Comparison of ENCODE assay signal across 16 cellular contexts in genomic region chr5:38529955-38530644, GRCh38. TPM values are rescaled to one million over a fixed set of nuclear protein-coding genes. Genes with fewer than 3 reads are reported as not detected.
"Had no signal": no experiment of that assay in that cellular context is flagged by ENCODE, and none has a peak within 500 bp of the region (broad histone marks: within the 10 kb centered on the region; RNA-seq: fewer than 3 reads in every experiment).

No MANE protein-coding gene starts in this region.

- H3K27ac ChIP-seq: brain microvascular endothelial cell, left lung, neural progenitor cell, parathyroid adenoma, testis had no signal

- H3K4me3 ChIP-seq: left lung, neural progenitor cell, testis had no signal

- ATAC-seq: activated T-cell treated with anti-CD3 and anti-CD28 coated beads, Interleukin-2, amount 50 U/mL, for 4 hours; left lung; stimulated activated naive CD8-positive, alpha-beta T cell treated with anti-CD3 and anti-CD28 coated beads, Interleukin-15, amount 100 ng/mL, for 72 hours had no signal

- H3K4me1 ChIP-seq: testis had no signal

- H3K4me2 ChIP-seq: neural progenitor cell had no signal

- H3K9me3 ChIP-seq: left lung, testis had no signal

- H3K27me3 ChIP-seq: brain microvascular endothelial cell, left lung, neural progenitor cell, testis had no signal

- DNase-seq: activated CD4-positive, alpha-beta T cell treated with anti-CD3 and anti-CD28 coated beads for 1 hour; activated CD4-positive, alpha-beta T cell treated with anti-CD3 and anti-CD28 coated beads, Interleukin-2, amount 50 U/mL, for 48 hours; activated gamma-delta T cell; activated naive CD8-positive, alpha-beta T cell treated with anti-CD3 and anti-CD28 coated beads for 36 hours; activated T-cell treated with anti-CD3 and anti-CD28 coated beads, Interleukin-2, amount 50 U/mL, for 4 hours; brain microvascular endothelial cell; dermis blood vessel endothelial cell; endodermal cell; left lung; stimulated activated CD4-positive, alpha-beta T cell treated with anti-CD3 and anti-CD28 coated beads, Interleukin-15, amount 100 ng/mL, for 24 hours; stimulated activated CD4-positive, alpha-beta T cell treated with anti-CD3 and anti-CD28 coated beads, Interleukin-4, amount 100 ng/mL, for 24 hours; stimulated activated naive CD8-positive, alpha-beta T cell treated with anti-CD3 and anti-CD28 coated beads, Interleukin-15, amount 100 ng/mL, for 72 hours; T-helper 2 cell; testis had no signal

- H3K36me3 ChIP-seq: left lung, neural progenitor cell had no signal

RNA-seq across cellular contexts. Expression of gene LIFR, which starts 26.3 kb away (rescaled TPM):
- total RNA-seq: activated naive CD8-positive, alpha-beta T cell treated with anti-CD3 and anti-CD28 coated beads for 36 hours had no signal
